ENCODE assay signal across 8 cellular contexts in the genomic region with DNA sequence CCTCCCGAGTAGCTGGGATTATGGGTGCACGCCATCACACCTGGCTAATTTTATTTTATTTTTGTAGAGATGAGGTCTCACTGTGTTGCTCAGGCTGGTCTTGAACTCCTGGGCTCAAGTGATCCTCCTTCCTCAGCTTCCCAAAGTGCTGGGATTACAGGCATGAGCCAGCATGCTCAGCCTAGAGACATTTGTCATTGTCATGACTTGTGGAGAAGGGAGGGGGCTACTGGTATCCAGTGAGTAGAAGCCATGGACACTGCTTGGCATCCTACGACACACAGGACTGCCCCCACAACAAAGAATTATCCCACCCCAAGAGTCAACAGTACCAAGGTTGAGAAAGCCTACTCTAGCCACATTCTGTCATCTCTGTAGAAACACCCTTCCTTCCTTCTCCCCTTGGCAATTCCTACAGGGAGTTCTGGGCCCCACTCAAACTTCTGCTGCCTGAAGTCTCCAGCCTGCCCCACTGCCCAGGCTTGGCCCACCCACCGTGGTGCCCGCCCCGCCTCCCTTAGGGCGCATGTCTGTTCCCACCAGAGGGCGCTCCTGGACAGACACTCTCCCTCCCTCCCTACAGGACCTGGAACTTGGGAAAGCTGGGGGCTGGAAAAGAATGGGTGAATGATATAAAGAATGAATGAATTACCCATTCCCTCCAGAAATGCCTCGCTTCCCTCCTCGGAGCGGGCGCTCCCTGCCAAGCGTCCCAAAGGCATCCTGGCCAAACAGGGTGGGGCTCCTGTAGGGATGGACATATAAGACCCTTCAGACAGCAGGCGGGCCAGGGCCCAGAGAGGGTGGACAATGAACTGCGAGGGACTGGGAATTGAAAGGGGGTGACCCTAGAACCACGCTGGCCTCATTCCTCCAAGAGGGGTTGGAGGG. TPM values are rescaled to one million over a fixed set of nuclear protein-coding genes. Genes with fewer than 3 reads are reported as not detected.
DNase-seq lines count a peak whose midpoint lies in the region; ATAC-seq and TF ChIP-seq lines count a peak whose summit lies in the region.

No MANE protein-coding gene starts in this region.

- no peaks in the 10 kb centered on the region for H3K9me2 ChIP-seq in PC-9 (ENCODE audit: insufficient read depth)

- intact Hi-C loops in PC-9 (cut with micrococcal nuclease; ENCODE audit: unreplicated experiment) (loop anchor here (1.0 to 5.0 kb wide), 9 partner anchors 13 to 269 kb away; partner anchors contain the start of genes GRIN2D, GRWD1, SYNGR4 and TMEM143), stomach (cut with DNase I; ENCODE audit: low total_unique reads) (no loop called here)

- no peak overlapping the region for H3K4me2 ChIP-seq in PC-9

- H3F3A ChIP-seq in PC-9 (ENCODE audit: insufficient read depth, low read depth), result peaks cover 42% of the 10 kb centered on the region

- POLR2A ChIA-PET in PC-9 (lab: Charles Lee; ENCODE audit: unreplicated experiment), result interaction anchor here (0.6 kb wide), 2 partner anchors 44 to 299 kb away, joined by 4 to 28 read pairs; partner anchors contain the start of genes SPHK2, SYNGR4 and TMEM143

- H3K4me1 ChIP-seq in PC-9 (replicated peaks; ENCODE audit: insufficient read depth) (peaks cover 39% of the 10 kb centered on the region), stomach (peaks cover 23 to 43% (median 30%) of the 10 kb centered on the region in 4 donors)

- WGBS in stomach, 5 donors, result 29 to 35% (median 29%) methylated on average over 16 of the region's 16 CpGs

- H3K4me1 Mint-ChIP-seq in activated T-cell treated with anti-CD3 and anti-CD28 coated beads, Interleukin-2, amount 50 U/mL, for 72 hours (ENCODE audit: low read depth), result peaks cover 49% of the 10 kb centered on the region
- peaks cover 35 to 44% of the 10 kb centered on the region in 2 donors for H3K4me1 Mint-ChIP-seq in natural killer cell treated with Interleukin-12 subunit alpha and Interleukin-12 subunit beta and Interleukin-15 and Interleukin-18, amount 100 ng/mL, for 72 hours (ENCODE audit: low read depth in 2 of 2)

- H3K4me3 Mint-ChIP-seq in activated T-cell treated with anti-CD3 and anti-CD28 coated beads, Interleukin-2, amount 50 U/mL, for 72 hours, result peak overlapping the region; percentile 93 to 95
- peak overlapping the region; percentile 8 for H3K4me3 Mint-ChIP-seq in natural killer cell treated with Interleukin-12 subunit alpha and Interleukin-12 subunit beta and Interleukin-15 and Interleukin-18, amount 100 ng/mL, for 72 hours

- no peaks in the 10 kb centered on the region for H3K36me3 Mint-ChIP-seq in activated T-cell treated with anti-CD3 and anti-CD28 coated beads, Interleukin-2, amount 50 U/mL, for 72 hours (ENCODE audit: insufficient read depth in 2 of 2)
- H3K36me3 Mint-ChIP-seq in natural killer cell treated with Interleukin-12 subunit alpha and Interleukin-12 subunit beta and Interleukin-15 and Interleukin-18, amount 100 ng/mL, for 72 hours, result no peaks in the 10 kb centered on the region

- no peak for TF ChIP-seq POLR2A in stomach (IDR thresholded peaks at IDR 0.05)

- TF ChIP-seq CTCF in PC-9 (conservative IDR thresholded peaks at IDR 0.05), result peak; percentile 94
- TF ChIP-seq CTCF in fibroblast of mammary gland (conservative IDR thresholded peaks at IDR 0.05; ENCODE audit: control insufficient read depth, insufficient read depth, low read depth, low read length), result peak; percentile 77
- peak in 5 of 7 experiments; percentile 56 to 89 (median 81) for TF ChIP-seq CTCF in stomach (IDR thresholded peaks at IDR 0.05)

- DNase-seq in COLO668 (lab: John Stamatoyannopoulos, UW; ENCODE audit: unreplicated experiment), result peak; percentile 80
- DNase-seq in HuH-7.5 (ENCODE audit: low spot score), result peak; percentile 72
- DNase-seq in PC-9, result peak; percentile 57 to 90
- peak; percentile 86 for DNase-seq in activated T-cell treated with anti-CD3 and anti-CD28 coated beads, Interleukin-2, amount 50 U/mL, for 72 hours
- peak; percentile 80 for DNase-seq in fibroblast of mammary gland (ENCODE audit: low read depth)
- DNase-seq in natural killer cell treated with Interleukin-12 subunit alpha and Interleukin-12 subunit beta and Interleukin-15 and Interleukin-18, amount 100 ng/mL, for 72 hours (ENCODE audit: low spot score), result peak; percentile 80
- peak; percentile 91 for DNase-seq in stomach

- peak; percentile 18 to 20 for ATAC-seq in activated T-cell treated with anti-CD3 and anti-CD28 coated beads, Interleukin-2, amount 50 U/mL, for 72 hours (replicated peaks in 1 of 2)
- ATAC-seq in natural killer cell treated with Interleukin-12 subunit alpha and Interleukin-12 subunit beta and Interleukin-15 and Interleukin-18, amount 100 ng/mL, for 72 hours, result peak in 1 of 2 donors; percentile 17
- no peak for ATAC-seq in HG02885 (IDR thresholded peaks at IDR 0.05; ENCODE audit: poor library complexity, unreplicated experiment)

- H3K27ac ChIP-seq in PC-9 (no peak overlapping the region), stomach (peak overlapping the region; percentile 95 to 100 (median 96))

- H3K9me3 Mint-ChIP-seq in activated T-cell treated with anti-CD3 and anti-CD28 coated beads, Interleukin-2, amount 50 U/mL, for 72 hours, result no peaks in the 10 kb centered on the region
- H3K9me3 Mint-ChIP-seq in natural killer cell treated with Interleukin-12 subunit alpha and Interleukin-12 subunit beta and Interleukin-15 and Interleukin-18, amount 100 ng/mL, for 72 hours, result no peaks in the 10 kb centered on the region

- H3K9me3 ChIP-seq in PC-9 (ENCODE audit: insufficient read depth, low read depth) (no peaks in the 10 kb centered on the region), stomach (no peaks in the 10 kb centered on the region)

- no peak for TF ChIP-seq EP300 in stomach (IDR thresholded peaks at IDR 0.05)

- BruUV-seq in PC-9 (replicated peaks; lab: Mats Ljungman, UMichigan), result no TSS peak

- H4K20me1 ChIP-seq in PC-9 (ENCODE audit: insufficient read depth), result no peaks in the 10 kb centered on the region

- H3K27ac Mint-ChIP-seq in activated T-cell treated with anti-CD3 and anti-CD28 coated beads, Interleukin-2, amount 50 U/mL, for 72 hours, result no peak overlapping the region
- H3K27ac Mint-ChIP-seq in natural killer cell treated with Interleukin-12 subunit alpha and Interleukin-12 subunit beta and Interleukin-15 and Interleukin-18, amount 100 ng/mL, for 72 hours, result peak overlapping the region; percentile 96 to 97

- H3K27me3 ChIP-seq in PC-9 (ENCODE audit: insufficient read depth, low read depth) (no peaks in the 10 kb centered on the region), stomach (no peaks in the 10 kb centered on the region)

- H3K4me3 ChIP-seq in PC-9, result no peak overlapping the region
- no peak overlapping the region for H3K4me3 ChIP-seq in fibroblast of mammary gland (ENCODE audit: control insufficient read depth, low read depth, low read length)
- H3K4me3 ChIP-seq in stomach, result no peak overlapping the region

- CTCF ChIA-PET in PC-9 (lab: Charles Lee), result interaction anchor here (0.5 to 1.0 kb wide), 6 partner anchors 13 to 182 kb away, joined by 3 to 13 read pairs (median 7); partner anchors contain the start of genes SYNGR4 and TMEM143

- H3K79me2 ChIP-seq in PC-9 (ENCODE audit: low read depth), result no peaks in the 10 kb centered on the region

- H2AFZ ChIP-seq in PC-9, result no peak overlapping the region

- H3K27me3 Mint-ChIP-seq in activated T-cell treated with anti-CD3 and anti-CD28 coated beads, Interleukin-2, amount 50 U/mL, for 72 hours (ENCODE audit: low read depth), result no peaks in the 10 kb centered on the region
- H3K27me3 Mint-ChIP-seq in natural killer cell treated with Interleukin-12 subunit alpha and Interleukin-12 subunit beta and Interleukin-15 and Interleukin-18, amount 100 ng/mL, for 72 hours, result no peaks in the 10 kb centered on the region

- H3K36me3 ChIP-seq in PC-9 (ENCODE audit: low read depth), result no peaks in the 10 kb centered on the region
- no peaks in the 10 kb centered on the region for H3K36me3 ChIP-seq in stomach

RNA-seq across cellular contexts. Expression of gene EMP3, which starts 5.5 kb away (rescaled TPM):
- total RNA-seq in PC-9 (2021), result 29.0 and 56.3 TPM in 2 replicates
- 100 to 1,000 TPM; 150 to 174 TPM for total RNA-seq in activated T-cell treated with anti-CD3 and anti-CD28 coated beads, Interleukin-2, amount 50 U/mL, for 72 hours
- total RNA-seq in natural killer cell treated with Interleukin-12 subunit alpha and Interleukin-12 subunit beta and Interleukin-15 and Interleukin-18, amount 100 ng/mL, for 72 hours, result 100 to 1,000 TPM in 1 of 2 donors, 10 to 100 TPM in 1; 99.4 to 157 TPM
- total RNA-seq in stomach, result 10 to 100 TPM in 4 of 5 donors, 1 to 10 TPM in 1; 6.4 to 57.2 (median 27.5) TPM
- polyA plus RNA-seq in stomach, result 10 to 100 TPM; 46.4 to 61.4 (median 53.7) TPM

RNA-seq across cellular contexts. Expression of gene TMEM143, which starts 43.8 kb away (rescaled TPM):
- total RNA-seq in PC-9 (2021) (24.8 and 31.3 TPM in 2 replicates), stomach (10 to 100 TPM in 4 of 5 donors, 1 to 10 TPM in 1; 9.4 to 33.3 (median 12.3) TPM)
- 10 to 100 TPM; 20.9 to 26.2 TPM for total RNA-seq in activated T-cell treated with anti-CD3 and anti-CD28 coated beads, Interleukin-2, amount 50 U/mL, for 72 hours
- total RNA-seq in natural killer cell treated with Interleukin-12 subunit alpha and Interleukin-12 subunit beta and Interleukin-15 and Interleukin-18, amount 100 ng/mL, for 72 hours, result 10 to 100 TPM in 1 of 2 donors, 1 to 10 TPM in 1; 6.9 to 25.5 TPM
- 1 to 10 TPM; 4.2 to 8.6 (median 7.8) TPM for polyA plus RNA-seq in stomach

RNA-seq across cellular contexts. Expression of gene SYNGR4, which starts 44.3 kb away (rescaled TPM):
- total RNA-seq in PC-9 (2021) (1.3 and 2.1 TPM in 2 replicates), stomach (not detected)
- total RNA-seq in activated T-cell treated with anti-CD3 and anti-CD28 coated beads, Interleukin-2, amount 50 U/mL, for 72 hours, result under 1 TPM; 0.25 to 0.34 TPM
- total RNA-seq in natural killer cell treated with Interleukin-12 subunit alpha and Interleukin-12 subunit beta and Interleukin-15 and Interleukin-18, amount 100 ng/mL, for 72 hours, result under 1 TPM in 1 of 2 donors, not detected in 1; 0.45 TPM
- polyA plus RNA-seq in stomach, result not detected

RNA-seq across cellular contexts. Expression of gene ZNF114, which starts 50.0 kb away (rescaled TPM):
- 14.8 and 15.5 TPM in 2 replicates for total RNA-seq in PC-9 (2021)
- total RNA-seq in activated T-cell treated with anti-CD3 and anti-CD28 coated beads, Interleukin-2, amount 50 U/mL, for 72 hours, result under 1 TPM in 1 of 2 donors, not detected in 1; 0.14 TPM
- total RNA-seq in natural killer cell treated with Interleukin-12 subunit alpha and Interleukin-12 subunit beta and Interleukin-15 and Interleukin-18, amount 100 ng/mL, for 72 hours, result under 1 TPM in 1 of 2 donors, not detected in 1; 0.64 TPM
- under 1 TPM in 1 of 5 donors, not detected in 4; 0.55 TPM for total RNA-seq in stomach
- polyA plus RNA-seq in stomach, result under 1 TPM in 1 of 3 donors, not detected in 2; 0.10 TPM
